1 cellular context compared by ENCODE assay signal in genomic region chr11:46277623-46278386, GRCh38.
TF ChIP-seq lines count a peak whose summit lies in the region.

Gene CREB3L1, plus strand, starts transcription at chr11:46277662. Its CDS starts 450 bp downstream, at chr11:46278112.

TF ChIP-seq in GM12878, 131 proteins besides CTCF, POLR2A, EP300 and RAD21 (continued from another document):
- TF ChIP-seq ZNF592 (IDR thresholded peaks at IDR 0.05) (no peak), NKRF (conservative IDR thresholded peaks at IDR 0.05) (0 out of 2 replicates have a peak, but pooled peaks have one; percentile 34), GATAD2B (conservative IDR thresholded peaks at IDR 0.05; ENCODE audit: low read depth) (0 out of 2 replicates have a peak, but pooled peaks have one; percentile 51), MXI1 (IDR thresholded peaks at IDR 0.05; ENCODE audit: low read depth, low read length) (no peak), TCF12 (IDR thresholded peaks at IDR 0.05; ENCODE audit: low read depth, low read length) (peak; percentile 41; the same call in 1 of the 2 replicates)
